In the genomic region with DNA sequence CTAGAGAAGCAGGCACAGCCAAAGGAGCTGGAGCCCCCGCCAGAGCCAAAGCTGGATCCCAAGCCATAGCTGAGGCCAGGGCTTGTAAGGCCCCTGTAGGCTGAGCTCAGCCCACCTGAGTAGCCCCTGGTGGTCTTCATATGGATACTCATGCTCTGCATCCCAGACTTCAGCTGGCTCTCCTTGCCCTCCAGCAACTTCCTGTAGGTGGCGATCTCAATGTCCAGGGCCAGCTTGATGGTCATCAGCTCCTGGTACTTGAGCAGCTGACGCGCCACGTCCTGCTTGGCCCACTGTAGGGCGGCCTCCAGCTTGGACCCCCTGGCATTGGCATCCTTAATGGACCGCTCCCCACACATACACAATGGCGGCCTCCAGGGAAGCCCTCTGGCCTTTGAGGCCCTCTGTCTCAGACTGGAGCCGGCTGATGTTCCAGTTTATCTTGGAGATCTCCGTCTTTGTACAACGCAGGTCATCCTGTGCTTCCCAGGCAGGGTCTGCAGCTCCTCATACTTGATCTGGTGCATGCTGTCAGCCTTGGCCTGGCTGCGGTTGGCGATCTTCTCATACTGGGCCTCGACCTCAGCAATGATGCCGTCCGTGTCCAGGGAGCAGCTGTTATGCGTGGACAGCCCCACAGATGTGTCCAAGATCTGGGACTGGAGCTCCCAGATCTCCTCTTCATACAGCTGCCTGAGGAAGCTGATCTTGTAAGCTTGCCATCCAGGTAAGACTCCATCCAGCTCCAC, we compare ENCODE assay signal across 1 cellular context.
TF ChIP-seq lines count a peak whose summit lies in the region.

No MANE protein-coding gene starts in this region.

TF ChIP-seq in K562, 482 proteins besides CTCF, POLR2A, EP300 and RAD21:
- no peak for TF ChIP-seq ZNF24 (IDR thresholded peaks at IDR 0.05)
- no peak for TF ChIP-seq NR1H2 (CRISPR knock-in tag; IDR thresholded peaks at IDR 0.05)
- TF ChIP-seq XRCC4 (IDR thresholded peaks at IDR 0.05; ENCODE audit: extremely low read depth, insufficient read depth, insufficient read length) = no peak
- no peak for TF ChIP-seq SRSF9 (IDR thresholded peaks at IDR 0.05; ENCODE audit: borderline replicate concordance, low read depth, low read length)
- no peak for TF ChIP-seq ZBTB17 (CRISPR knock-in tag; IDR thresholded peaks at IDR 0.05)
- TF ChIP-seq ZNF41 (CRISPR knock-in tag; conservative IDR thresholded peaks at IDR 0.05) = no peak
- no peak for TF ChIP-seq MAFK (IDR thresholded peaks at IDR 0.05; ENCODE audit: low read length)
- TF ChIP-seq, protein P1, sequence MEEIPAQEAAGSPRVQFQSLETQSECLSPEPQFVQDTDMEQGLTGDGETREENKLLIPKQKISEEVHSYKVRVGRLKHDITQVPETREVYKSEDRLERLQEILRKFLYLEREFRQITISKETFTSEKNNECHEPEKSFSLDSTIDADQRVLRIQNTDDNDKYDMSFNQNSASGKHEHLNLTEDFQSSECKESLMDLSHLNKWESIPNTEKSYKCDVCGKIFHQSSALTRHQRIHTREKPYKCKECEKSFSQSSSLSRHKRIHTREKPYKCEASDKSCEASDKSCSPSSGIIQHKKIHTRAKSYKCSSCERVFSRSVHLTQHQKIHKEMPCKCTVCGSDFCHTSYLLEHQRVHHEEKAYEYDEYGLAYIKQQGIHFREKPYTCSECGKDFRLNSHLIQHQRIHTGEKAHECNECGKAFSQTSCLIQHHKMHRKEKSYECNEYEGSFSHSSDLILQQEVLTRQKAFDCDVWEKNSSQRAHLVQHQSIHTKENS (CRISPR knock-in tag; IDR thresholded peaks at IDR 0.05) = no peak
- TF ChIP-seq ZNF830 (CRISPR knock-in tag; IDR thresholded peaks at IDR 0.05) = no peak
- TF ChIP-seq ZNF644 (tag; IDR thresholded peaks at IDR 0.05; ENCODE audit: low read depth) = no peak
- no peak for TF ChIP-seq NELFE (IDR thresholded peaks at IDR 0.05; ENCODE audit: insufficient read depth, insufficient read length)
- TF ChIP-seq, protein P2, sequence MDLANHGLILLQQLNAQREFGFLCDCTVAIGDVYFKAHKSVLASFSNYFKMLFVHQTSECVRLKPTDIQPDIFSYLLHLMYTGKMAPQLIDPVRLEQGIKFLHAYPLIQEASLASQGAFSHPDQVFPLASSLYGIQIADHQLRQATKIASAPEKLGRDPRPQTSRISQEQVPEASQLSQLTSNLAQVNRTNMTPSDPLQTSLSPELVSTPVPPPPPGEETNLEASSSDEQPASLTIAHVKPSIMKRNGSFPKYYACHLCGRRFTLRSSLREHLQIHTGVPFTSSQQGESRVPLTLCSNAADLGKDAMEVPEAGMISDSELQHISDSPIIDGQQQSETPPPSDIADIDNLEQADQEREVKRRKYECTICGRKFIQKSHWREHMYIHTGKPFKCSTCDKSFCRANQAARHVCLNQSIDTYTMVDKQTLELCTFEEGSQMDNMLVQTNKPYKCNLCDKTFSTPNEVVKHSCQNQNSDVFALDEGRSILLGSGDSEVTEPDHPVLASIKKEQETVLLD (IDR thresholded peaks at IDR 0.05) = no peak
- TF ChIP-seq SMAD4 (CRISPR knock-in tag; conservative IDR thresholded peaks at IDR 0.05) = no peak
- TF ChIP-seq SAP30 (IDR thresholded peaks at IDR 0.05; ENCODE audit: borderline replicate concordance, insufficient read depth, low read depth, low read length, poor library complexity, severe bottlenecking) = no peak
